8 cellular contexts compared by ENCODE assay signal in the genomic region with DNA sequence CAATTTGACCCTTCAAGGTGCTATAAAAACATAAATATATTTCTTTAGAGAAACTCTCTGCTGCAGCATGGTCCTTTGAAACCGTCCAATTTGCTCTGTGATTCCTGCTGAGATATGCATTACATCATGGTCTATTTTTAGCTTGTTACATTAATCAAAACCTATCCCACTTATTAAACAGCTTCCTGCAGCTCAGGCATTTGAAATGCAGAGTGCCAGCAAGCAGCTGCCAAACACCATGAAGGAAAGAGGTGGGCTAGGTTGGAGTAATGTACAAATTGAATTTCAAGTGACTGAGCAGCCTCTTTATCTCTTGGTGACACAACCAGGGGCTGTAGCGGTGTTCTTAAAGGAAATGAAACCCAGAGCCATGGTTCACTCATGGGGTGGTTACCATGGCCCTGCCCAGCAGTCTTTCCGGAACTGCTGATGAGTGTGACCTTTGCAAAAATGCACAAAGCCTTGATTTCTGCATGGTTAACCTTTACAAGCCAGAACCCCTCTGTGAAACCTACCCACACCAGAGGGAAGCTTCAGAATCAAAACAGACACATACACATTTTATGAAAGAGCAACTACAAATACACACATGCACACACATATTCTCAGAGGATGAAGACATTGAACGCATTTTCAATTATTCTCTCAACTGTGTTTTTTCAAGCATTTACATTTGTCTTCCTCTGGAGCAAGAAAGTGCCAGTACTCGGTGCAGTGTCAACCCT.
DNase-seq lines count a peak whose midpoint lies in the region; ATAC-seq and TF ChIP-seq lines count a peak whose summit lies in the region.

No MANE protein-coding gene starts in this region.

- CTCF ChIA-PET in IMR-90 (lab: Yijun Ruan, JAX), result interaction anchor here (0.6 kb wide), 1 partner anchor 31 kb away, joined by 3 read pairs; no protein-coding TSS in a partner anchor

- BruUV-seq in IMR-90 (replicated peaks; lab: Mats Ljungman, UMichigan), result no TSS peak

- no peak overlapping the region for H2AK9ac ChIP-seq in IMR-90 (replicated peaks; ENCODE audit: low read depth, low read length, poor library complexity)

- H3K4me3 ChIP-seq in IMR-90 (ENCODE audit: insufficient read depth, low read depth, low read length) (no peak overlapping the region), gastroesophageal sphincter (no peak overlapping the region)

- H3K14ac ChIP-seq in IMR-90 (replicated peaks; ENCODE audit: low read depth, low read length), result no peak overlapping the region

- no peaks in the 10 kb centered on the region for H4K20me1 ChIP-seq in IMR-90 (ENCODE audit: insufficient read depth, low read length)

- no peak overlapping the region for H3K56ac ChIP-seq in IMR-90 (ENCODE audit: extremely low read depth, insufficient read depth, low read length)

- no peak overlapping the region for H3K23ac ChIP-seq in IMR-90 (ENCODE audit: low read depth, low read length)

- no peak overlapping the region for H2BK20ac ChIP-seq in IMR-90 (ENCODE audit: low read depth, low read length)

- no peak overlapping the region for H4K8ac ChIP-seq in IMR-90 (ENCODE audit: low read depth in 2 of 2, low read length in 2 of 2)

- H2AFZ ChIP-seq in IMR-90 (replicated peaks; ENCODE audit: low read length, poor library complexity), result peak overlapping the region; percentile 4

- H3K9me1 ChIP-seq in IMR-90 (ENCODE audit: insufficient read depth, low read length), result peaks cover 2% of the 10 kb centered on the region; the same call in 1 of the 2 replicates

- no peak overlapping the region for H4K91ac ChIP-seq in IMR-90 (ENCODE audit: insufficient read depth, low read depth, low read length)

- intact Hi-C loops in IMR-90 (cut with micrococcal nuclease), result no loop called here

- H3K27me3 ChIP-seq in IMR-90 (ENCODE audit: control insufficient read depth, insufficient read depth, low read length), result no peaks in the 10 kb centered on the region
- no peaks in the 10 kb centered on the region for H3K27me3 ChIP-seq in gastroesophageal sphincter

- POLR2A ChIA-PET in IMR-90 (lab: Charles Lee; ENCODE audit: unreplicated experiment), result no interaction called here

- H3K9me3 ChIP-seq in IMR-90 (ENCODE audit: control insufficient read depth, insufficient read depth, low read length) (no peaks in the 10 kb centered on the region), gastroesophageal sphincter (no peaks in the 10 kb centered on the region)

- H3K36me3 ChIP-seq in IMR-90 (ENCODE audit: control insufficient read depth, insufficient read depth, low read length) (no peaks in the 10 kb centered on the region), gastroesophageal sphincter (no peaks in the 10 kb centered on the region)

- no peak overlapping the region for H3K27ac ChIP-seq in IMR-90 (ENCODE audit: insufficient read depth, low read length)
- H3K27ac ChIP-seq in gastroesophageal sphincter, result no peak overlapping the region

- TF ChIP-seq CTCF in IMR-90 (conservative IDR thresholded peaks at IDR 0.05; ENCODE audit: low read depth, low read length) (no peak), gastroesophageal sphincter (IDR thresholded peaks at IDR 0.05) (no peak)

- H3K4me2 ChIP-seq in IMR-90 (ENCODE audit: low read depth, low read length), result no peak overlapping the region

- H4K5ac ChIP-seq in IMR-90 (ENCODE audit: low read depth, low read length), result no peak overlapping the region

- no peak overlapping the region for H2BK120ac ChIP-seq in IMR-90 (ENCODE audit: low read depth, low read length)

- no peak overlapping the region for H3K9ac ChIP-seq in IMR-90 (ENCODE audit: low read depth, low read length)

- H2AK5ac ChIP-seq in IMR-90 (ENCODE audit: low read depth, low read length), result no peak overlapping the region

- DNase-seq in NCI-H2107 treated with DMSO at 0.1 percent for 48 hours (lab: John Stamatoyannopoulos, UW; ENCODE audit: unreplicated experiment), result peak; percentile 25
- no peak for DNase-seq in NCI-H2107 (lab: John Stamatoyannopoulos, UW)
- DNase-seq in IMR-90, result peak; percentile 45
- peak; percentile 76 for DNase-seq in SKM-1 (lab: John Stamatoyannopoulos, UW; ENCODE audit: unreplicated experiment)
- DNase-seq in kidney tubule cell (ENCODE audit: low spot score), result peak; percentile 67
- DNase-seq in Ammon's horn (ENCODE audit: low spot score), result no peak

- H2BK5ac ChIP-seq in IMR-90 (ENCODE audit: low read depth, low read length, poor library complexity, severe bottlenecking), result no peak overlapping the region

- 33% methylated on average over 1 of the region's 5 CpGs; no CpG with 5 or more reads in 1 of the 2 experiments for WGBS in IMR-90 (ENCODE audit: extremely low coverage in 2 of 2, insufficient read length in 1 of 2), 2 experiments
- 34 to 39% methylated on average over 4 to 5 of the region's 5 CpGs for WGBS in gastroesophageal sphincter (ENCODE audit: low coverage in 1 of 2), 2 donors

- TF ChIP-seq POLR2A in IMR-90 (IDR thresholded peaks at IDR 0.05; ENCODE audit: low read depth, low read length) (no peak), gastroesophageal sphincter (IDR thresholded peaks at IDR 0.05) (no peak)

- in situ Hi-C loops in IMR-90 (cut with MboI; ENCODE audit: low sequenced_read_pairs), result no loop called here

- dilution Hi-C loops in IMR-90 (cut with HindIII; ENCODE audit: low sequenced_read_pairs, unreplicated experiment), result no loop called here

- TF ChIP-seq EP300 in gastroesophageal sphincter (IDR thresholded peaks at IDR 0.05), result no peak

- ATAC-seq in GM21528 (IDR thresholded peaks at IDR 0.05; ENCODE audit: low FRiP score, unreplicated experiment) (peak; percentile 100), IMR-90 (ENCODE audit: low read depth) (no peak), gastroesophageal sphincter (no peak)

- no peak overlapping the region for H3K4ac ChIP-seq in IMR-90 (ENCODE audit: low read depth, low read length)

- H3K4me1 ChIP-seq in IMR-90 (ENCODE audit: control insufficient read depth, insufficient read depth, low read length) (peaks cover 11% of the 10 kb centered on the region), gastroesophageal sphincter (peaks cover 10 to 35% (median 20%) of the 10 kb centered on the region in 3 donors)

- no peaks in the 10 kb centered on the region for H3K79me1 ChIP-seq in IMR-90 (ENCODE audit: low read depth in 1 of 2, low read length in 2 of 2)

- H3K18ac ChIP-seq in IMR-90 (ENCODE audit: low read depth, low read length), result no peak overlapping the region

- TF ChIP-seq RAD21 in IMR-90 (IDR thresholded peaks at IDR 0.05; ENCODE audit: low read length), result no peak

- H2BK15ac ChIP-seq in IMR-90 (ENCODE audit: low read depth, low read length), result no peak overlapping the region

TF ChIP-seq in IMR-90, 13 proteins besides CTCF, POLR2A, EP300 and RAD21:
- TF ChIP-seq SMC3 (IDR thresholded peaks at IDR 0.05; ENCODE audit: low read depth, low read length) (no peak), RFX5 (IDR thresholded peaks at IDR 0.05; ENCODE audit: low read depth, low read length) (no peak), MXI1 (IDR thresholded peaks at IDR 0.05; ENCODE audit: borderline replicate concordance, low read depth, low read length) (no peak), MAZ (IDR thresholded peaks at IDR 0.05; ENCODE audit: borderline replicate concordance, low read depth, low read length) (no peak), RCOR1 (IDR thresholded peaks at IDR 0.05; ENCODE audit: insufficient replicate concordance, low read length) (no peak), CHD1 (IDR thresholded peaks at IDR 0.05; ENCODE audit: low read depth, low read length) (no peak)
- TF ChIP-seq, protein P1, sequence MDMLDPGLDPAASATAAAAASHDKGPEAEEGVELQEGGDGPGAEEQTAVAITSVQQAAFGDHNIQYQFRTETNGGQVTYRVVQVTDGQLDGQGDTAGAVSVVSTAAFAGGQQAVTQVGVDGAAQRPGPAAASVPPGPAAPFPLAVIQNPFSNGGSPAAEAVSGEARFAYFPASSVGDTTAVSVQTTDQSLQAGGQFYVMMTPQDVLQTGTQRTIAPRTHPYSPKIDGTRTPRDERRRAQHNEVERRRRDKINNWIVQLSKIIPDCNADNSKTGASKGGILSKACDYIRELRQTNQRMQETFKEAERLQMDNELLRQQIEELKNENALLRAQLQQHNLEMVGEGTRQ (IDR thresholded peaks at IDR 0.05; ENCODE audit: low read depth, low read length), result no peak

Comparison
In these comparisons a context has a peak if more than half of its experiments do, and no peak if none do; other contexts are left out.
1. DNase-seq: peak in NCI-H2107 treated with DMSO at 0.1 percent for 48 hours (single experiment), IMR-90 (single experiment), SKM-1 (single experiment) and kidney tubule cell (single experiment); none in NCI-H2107 (single experiment) and Ammon's horn (single experiment).